Comparison of ENCODE assay signal across 29 cellular contexts in the genomic region with DNA sequence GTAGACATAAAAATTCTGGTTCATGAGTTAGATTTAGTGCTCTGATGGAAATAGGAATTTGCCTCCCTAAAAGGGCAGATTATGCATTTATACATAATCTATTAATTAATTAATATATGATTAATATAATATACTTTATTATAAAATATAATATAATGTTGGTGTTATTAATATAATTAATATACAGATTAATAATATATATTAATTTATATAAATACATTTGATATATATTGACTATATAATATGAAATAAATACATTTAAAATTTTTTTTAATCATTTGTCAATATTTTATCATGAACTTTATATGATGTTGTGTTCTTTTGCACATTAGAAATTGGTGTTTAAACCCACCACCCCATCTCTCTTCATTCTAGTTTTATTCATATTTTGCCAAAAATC.
"Had no signal": no experiment of that assay in that cellular context is flagged by ENCODE, and none has a peak within 500 bp of the region (broad histone marks: within the 10 kb centered on the region; RNA-seq: fewer than 3 reads in every experiment).

No MANE protein-coding gene starts in this region.

- H3K27me3 ChIP-seq: brain microvascular endothelial cell, colonic mucosa, esophagus muscularis mucosa, foreskin keratinocyte, gastroesophageal sphincter had no signal

- H3K36me3 Mint-ChIP-seq: activated naive CD8-positive, alpha-beta T cell had no signal

- H3K4me1 ChIP-seq: colonic mucosa, foreskin keratinocyte had no signal

- H3K36me3 ChIP-seq: brain microvascular endothelial cell, colonic mucosa, esophagus muscularis mucosa, gastroesophageal sphincter had no signal

- FAIRE-seq: astrocyte, bronchial epithelial cell had no signal

- ATAC-seq: activated CD8-positive, alpha-beta T cell treated with anti-CD3 and anti-CD28 coated beads for 36 hours; activated T-cell treated with anti-CD3 and anti-CD28 coated beads, Interleukin-2, amount 50 U/mL, for 4 hours; activated T-helper 17 cell treated with anti-CD3 and anti-CD28 coated beads, Interleukin-2, amount 50 U/mL, for 72 hours; foreskin keratinocyte; gastroesophageal sphincter; T-helper 17 cell had no signal

- H3K4me3 ChIP-seq: colonic mucosa, esophagus muscularis mucosa, gastroesophageal sphincter had no signal

- H3K4me3 Mint-ChIP-seq: activated CD4-positive, alpha-beta T cell treated with anti-CD3 and anti-CD28 coated beads, Interleukin-2, amount 10 ng/mL, durations not matched to agents 7 days and 5 days; activated CD8-positive, alpha-beta T cell treated with anti-CD3 and anti-CD28 coated beads for 36 hours; activated naive CD8-positive, alpha-beta T cell; activated T-cell treated with anti-CD3 and anti-CD28 coated beads, Interleukin-2, amount 50 U/mL, for 4 hours; activated T-helper 17 cell treated with anti-CD3 and anti-CD28 coated beads, Interleukin-2, amount 50 U/mL, for 72 hours; central memory CD8-positive, alpha-beta T cell; T-helper 17 cell; T-helper 2 cell treated with Interferon-gamma antibody and Interleukin-4, amounts not matched to agents 5 μg/mL and 100 μg/mL, for 36 hours had no signal

- H3K27me3 Mint-ChIP-seq: activated CD4-positive, alpha-beta T cell treated with anti-CD3 and anti-CD28 coated beads, Interleukin-2, amount 10 ng/mL, durations not matched to agents 7 days and 5 days; activated CD8-positive, alpha-beta T cell treated with anti-CD3 and anti-CD28 coated beads for 36 hours; activated naive CD8-positive, alpha-beta T cell; activated T-helper 17 cell treated with anti-CD3 and anti-CD28 coated beads, Interleukin-2, amount 50 U/mL, for 72 hours; central memory CD8-positive, alpha-beta T cell; T-helper 17 cell had no signal

- H3K4me1 Mint-ChIP-seq: activated CD4-positive, alpha-beta T cell treated with anti-CD3 and anti-CD28 coated beads, Interleukin-2, amount 10 ng/mL, durations not matched to agents 7 days and 5 days; activated T-helper 17 cell treated with anti-CD3 and anti-CD28 coated beads, Interleukin-2, amount 50 U/mL, for 72 hours; central memory CD8-positive, alpha-beta T cell; T-helper 17 cell had no signal

- DNase-seq: activated CD4-positive, alpha-beta T cell treated with anti-CD3 and anti-CD28 coated beads for 1 hour; activated CD4-positive, alpha-beta T cell treated with anti-CD3 and anti-CD28 coated beads for 4 hours; activated CD4-positive, alpha-beta T cell treated with anti-CD3 and anti-CD28 coated beads, Interleukin-2, amount 10 ng/mL, durations not matched to agents 7 days and 5 days; activated CD4-positive, alpha-beta T cell treated with anti-CD3 and anti-CD28 coated beads, Interleukin-2, amount 50 U/mL, for 48 hours; activated CD8-positive, alpha-beta memory T cell treated with anti-CD3 and anti-CD28 coated beads for 24 hours; activated CD8-positive, alpha-beta T cell treated with anti-CD3 and anti-CD28 coated beads for 36 hours; activated effector memory CD4-positive, alpha-beta T cell treated with Interleukin-2 at 50 U/mL for 16 hours; activated gamma-delta T cell treated with Interleukin-2 at 50 U/mL for 16 hours; activated naive CD4-positive, alpha-beta T cell treated with anti-CD3 and anti-CD28 coated beads, Interleukin-2, amount 50 U/mL, for 16 hours; activated naive CD4-positive, alpha-beta T cell treated with Interleukin-2 at 50 U/mL for 16 hours; activated T-cell treated with anti-CD3 and anti-CD28 coated beads, Interleukin-2, amount 50 U/mL, for 4 hours; amniotic stem cell; anterior cingulate cortex; brain microvascular endothelial cell; colonic mucosa; effector CD8-positive, alpha-beta T cell; erythroblast; foreskin keratinocyte; T-helper 1 cell; T-helper 17 cell; T1000 had no signal

- H3K9me3 Mint-ChIP-seq: T-helper 2 cell treated with Interferon-gamma antibody and Interleukin-4, amounts not matched to agents 5 μg/mL and 100 μg/mL, for 36 hours had no signal

- H3K27ac Mint-ChIP-seq: activated CD4-positive, alpha-beta T cell treated with anti-CD3 and anti-CD28 coated beads, Interleukin-2, amount 10 ng/mL, durations not matched to agents 7 days and 5 days; activated CD8-positive, alpha-beta T cell treated with anti-CD3 and anti-CD28 coated beads for 36 hours; activated naive CD8-positive, alpha-beta T cell; activated T-helper 17 cell treated with anti-CD3 and anti-CD28 coated beads, Interleukin-2, amount 50 U/mL, for 72 hours; T-helper 17 cell; T-helper 2 cell treated with Interferon-gamma antibody and Interleukin-4, amounts not matched to agents 5 μg/mL and 100 μg/mL, for 36 hours had no signal

- H3K9me3 ChIP-seq: colonic mucosa, esophagus muscularis mucosa had no signal

- H3K27ac ChIP-seq: brain microvascular endothelial cell, colonic mucosa, esophagus muscularis mucosa, foreskin keratinocyte, gastroesophageal sphincter had no signal
